Comparison of ENCODE assay signal across 8 cellular contexts in the genomic region with DNA sequence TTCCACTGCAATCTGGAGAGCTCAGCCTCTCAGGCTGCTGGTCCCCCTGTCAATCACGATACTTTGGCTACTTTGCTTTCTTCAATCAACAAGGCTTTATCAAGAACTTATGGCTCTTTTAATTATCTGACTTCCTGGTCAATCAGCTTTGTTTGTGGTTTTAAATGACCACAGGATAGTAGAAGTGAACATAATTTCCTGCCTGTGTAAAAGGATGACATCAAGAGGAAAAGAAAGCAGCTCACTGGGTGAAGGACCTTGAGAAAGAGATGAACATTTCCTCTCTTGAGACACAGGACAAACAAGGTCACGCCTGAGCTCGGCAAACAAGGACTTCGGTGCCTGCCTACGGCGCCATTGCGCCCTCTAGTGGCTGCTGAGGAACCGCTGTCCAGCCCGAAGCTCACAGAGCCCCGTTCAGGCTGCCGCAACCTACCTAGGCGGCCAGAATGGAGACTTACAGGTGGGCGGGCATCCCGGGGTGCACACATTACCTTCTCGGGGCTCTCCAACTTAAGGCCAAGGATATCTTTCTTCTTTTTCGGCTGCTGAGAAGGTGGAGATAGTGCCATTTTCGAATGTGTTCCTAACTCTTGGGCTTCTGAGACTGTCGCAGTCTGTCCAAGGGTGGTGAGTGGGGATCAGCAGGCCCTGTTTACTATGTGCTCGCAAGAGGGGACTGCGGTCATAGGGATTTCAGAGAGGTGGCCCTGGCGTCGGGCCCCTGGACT. TPM values are rescaled to one million over a fixed set of nuclear protein-coding genes. Genes with fewer than 3 reads are reported as not detected.
A peak's percentile ranks its signal among the peaks of the same experiment; 100 is the strongest.
DNase-seq lines count a peak whose midpoint lies in the region; ATAC-seq lines count a peak whose summit lies in the region.

No MANE protein-coding gene starts in this region.

- H3K36me3 ChIP-seq in NT2/D1 (ENCODE audit: insufficient read depth, insufficient read length, low read length): no peaks in the 10 kb centered on the region

- DNase-seq in COLO668 (lab: John Stamatoyannopoulos, UW; ENCODE audit: unreplicated experiment): peak; percentile 84
- DNase-seq in NT2/D1 (ENCODE audit: low read depth, low spot score): peak; percentile 89
- DNase-seq in activated CD8-positive, alpha-beta memory T cell treated with anti-CD3 and anti-CD28 coated beads, Interleukin-2, amount 50 U/mL, for 24 hours (ENCODE audit: extremely low read depth): peak; percentile 69
- DNase-seq in epidermal melanocyte (ENCODE audit: insufficient read length, low spot score): peak; percentile 89
- peak; percentile 94 for DNase-seq in mucosa of gallbladder (ENCODE audit: low spot score)
- DNase-seq in stimulated activated CD8-positive, alpha-beta memory T cell treated with anti-CD3 and anti-CD28 coated beads, Interleukin-4, amount 100 ng/mL, for 1 hour (ENCODE audit: low read depth in 2 of 2, low spot score in 1 of 2): peak; percentile 69 to 80

- no peaks in the 10 kb centered on the region for H3K9me3 ChIP-seq in NT2/D1 (ENCODE audit: insufficient read depth, low read length)

- peaks cover 4% of the 10 kb centered on the region for H3K27me3 ChIP-seq in NT2/D1 (ENCODE audit: insufficient read depth, insufficient read length)

- no peak overlapping the region for H3K4me3 ChIP-seq in NT2/D1 (ENCODE audit: insufficient read length, low read depth)

- H3K9ac ChIP-seq in NT2/D1 (ENCODE audit: insufficient read length, low read depth): no peak overlapping the region

- ATAC-seq in GM19467 (IDR thresholded peaks at IDR 0.05; ENCODE audit: unreplicated experiment) (peak; percentile 95), HG03575 (IDR thresholded peaks at IDR 0.05; ENCODE audit: extremely low read depth, insufficient number of reproducible peaks, low FRiP score, unreplicated experiment) (peak; percentile 70)

- H3K4me1 ChIP-seq in NT2/D1 (ENCODE audit: insufficient read depth, insufficient read length): no peaks in the 10 kb centered on the region

RNA-seq across cellular contexts. Expression of gene IL1RL2, which starts 54.0 kb away (rescaled TPM):
- 2.3 TPM for total RNA-seq in mucosa of gallbladder
